Comparison of ENCODE assay signal across 8 cellular contexts in genomic region chr16:68085259-68086071, GRCh38. TPM values are rescaled to one million over a fixed set of nuclear protein-coding genes. Genes with fewer than 3 reads are reported as not detected.
A peak's percentile ranks its signal among the peaks of the same experiment; 100 is the strongest.
DNase-seq lines count a peak whose midpoint lies in the region; ATAC-seq and TF ChIP-seq lines count a peak whose summit lies in the region.

NFATC3 (plus strand) TSS chr16:68085370; CDS start chr16:68085682, 312 bp downstream.

- peaks cover 23% of the 10 kb centered on the region for H3K4me1 Mint-ChIP-seq in neural progenitor cell

- H3K27me3 ChIP-seq in RWPE2 (ENCODE audit: insufficient read depth, poor library complexity, severe bottlenecking) (no peaks in the 10 kb centered on the region), neural progenitor cell (no peaks in the 10 kb centered on the region), stomach smooth muscle (ENCODE audit: control insufficient read depth in 1 of 2, insufficient read depth in 2 of 2, low read length in 2 of 2) (no peaks in the 10 kb centered on the region)

- H3K79me2 ChIP-seq in neural progenitor cell (ENCODE audit: low read depth), result peaks cover 50% of the 10 kb centered on the region

- no peaks in the 10 kb centered on the region for H3K9me3 ChIP-seq in RWPE2 (ENCODE audit: severe bottlenecking)
- no peaks in the 10 kb centered on the region for H3K9me3 ChIP-seq in neural progenitor cell (ENCODE audit: low read depth)
- no peaks in the 10 kb centered on the region for H3K9me3 ChIP-seq in stomach smooth muscle (ENCODE audit: control insufficient read depth in 2 of 2, low read length in 2 of 2)

- H2AFZ ChIP-seq in neural progenitor cell (replicated peaks), result peak within 1 kb of the TSS; percentile 55

- ATAC-seq in GM21515 (IDR thresholded peaks at IDR 0.05; ENCODE audit: unreplicated experiment) (peak; percentile 50), RWPE2 (ENCODE audit: low read depth) (peak; percentile 67)

- H3K4me2 ChIP-seq in neural progenitor cell, result peak within 1 kb of the TSS; percentile 81

- H3K4me3 ChIP-seq in RWPE2 (ENCODE audit: severe bottlenecking) (peak within 1 kb of the TSS; percentile 55), fibroblast of villous mesenchyme (ENCODE audit: low read depth, low read length) (peak within 1 kb of the TSS; percentile 82), neural progenitor cell (peak within 1 kb of the TSS; percentile 98), stomach smooth muscle (ENCODE audit: low read length in 2 of 2) (peak within 1 kb of the TSS; percentile 94 to 96)

- DNase-seq in DMS53 treated with DMSO at 0.1 percent for 48 hours (lab: John Stamatoyannopoulos, UW; ENCODE audit: unreplicated experiment) (peak; percentile 79), HuH-7.5 (ENCODE audit: low spot score) (peak; percentile 85), RWPE2 (ENCODE audit: low spot score) (peak; percentile 98), activated gamma-delta T cell (lab: John Stamatoyannopoulos, UW) (peak; percentile 100), fibroblast of villous mesenchyme (ENCODE audit: low read depth) (peak; percentile 97), neural progenitor cell (ENCODE audit: low spot score) (peak; percentile 99)

- no peaks in the 10 kb centered on the region for H3K36me3 Mint-ChIP-seq in neural progenitor cell

- peaks cover 3% of the 10 kb centered on the region for H3K27me3 Mint-ChIP-seq in neural progenitor cell (ENCODE audit: insufficient read depth, low read depth)

- peaks cover 38% of the 10 kb centered on the region for H4K20me1 ChIP-seq in neural progenitor cell (ENCODE audit: low read depth)

- peaks cover 26% of the 10 kb centered on the region for H3K4me1 ChIP-seq in RWPE2 (ENCODE audit: insufficient read depth, poor library complexity, severe bottlenecking)
- peaks cover 21% of the 10 kb centered on the region for H3K4me1 ChIP-seq in neural progenitor cell
- peaks cover 17% of the 10 kb centered on the region for H3K4me1 ChIP-seq in stomach smooth muscle (ENCODE audit: control insufficient read depth, insufficient read depth, low read length)

- peak within 1 kb of the TSS; percentile 100 for H3K4me3 Mint-ChIP-seq in neural progenitor cell

- TF ChIP-seq CTCF in RWPE2 (IDR thresholded peaks at IDR 0.05; ENCODE audit: poor library complexity, severe bottlenecking), result no peak
- no peak for TF ChIP-seq CTCF in fibroblast of villous mesenchyme (IDR thresholded peaks at IDR 0.05; ENCODE audit: insufficient read depth, low read depth, low read length)
- no peak for TF ChIP-seq CTCF in neural progenitor cell (IDR thresholded peaks at IDR 0.05)

- no peaks in the 10 kb centered on the region for H3K9me3 Mint-ChIP-seq in neural progenitor cell

- H3K9ac ChIP-seq in neural progenitor cell, result peak within 1 kb of the TSS; percentile 79
- peak within 1 kb of the TSS; percentile 97 to 99 for H3K9ac ChIP-seq in stomach smooth muscle (ENCODE audit: low read length in 2 of 2)

- H3K36me3 ChIP-seq in RWPE2 (ENCODE audit: low read depth), result no peaks in the 10 kb centered on the region
- no peaks in the 10 kb centered on the region for H3K36me3 ChIP-seq in neural progenitor cell
- H3K36me3 ChIP-seq in stomach smooth muscle (ENCODE audit: control insufficient read depth in 2 of 2, insufficient read depth in 2 of 2, low read length in 2 of 2), result no peaks in the 10 kb centered on the region

- H3F3A ChIP-seq in neural progenitor cell (ENCODE audit: low read depth), result peaks cover 30% of the 10 kb centered on the region

- H3K27ac ChIP-seq in RWPE2 (ENCODE audit: poor library complexity, severe bottlenecking) (peak within 1 kb of the TSS; percentile 71), neural progenitor cell (peak within 1 kb of the TSS; percentile 87), stomach smooth muscle (ENCODE audit: low read length) (peak within 1 kb of the TSS; percentile 97)

- peak within 1 kb of the TSS; percentile 98 for H3K27ac Mint-ChIP-seq in neural progenitor cell

RNA-seq across cellular contexts. Expression of gene NFATC3, which starts in this region (rescaled TPM):
- total RNA-seq in fibroblast of villous mesenchyme (22.5 and 32.8 TPM in 2 replicates), neural progenitor cell (ENCODE audit: low replicate concordance) (34.2 and 43.1 TPM in 2 replicates)

Comparison
In these comparisons a context has a peak if more than half of its experiments do, and no peak if none do; other contexts are left out.
1. Peak in every context shown above with its lines: DNase-seq, ATAC-seq, H3K4me3 ChIP-seq and H3K27ac ChIP-seq.